1 cellular context compared by ENCODE assay signal in the genomic region with DNA sequence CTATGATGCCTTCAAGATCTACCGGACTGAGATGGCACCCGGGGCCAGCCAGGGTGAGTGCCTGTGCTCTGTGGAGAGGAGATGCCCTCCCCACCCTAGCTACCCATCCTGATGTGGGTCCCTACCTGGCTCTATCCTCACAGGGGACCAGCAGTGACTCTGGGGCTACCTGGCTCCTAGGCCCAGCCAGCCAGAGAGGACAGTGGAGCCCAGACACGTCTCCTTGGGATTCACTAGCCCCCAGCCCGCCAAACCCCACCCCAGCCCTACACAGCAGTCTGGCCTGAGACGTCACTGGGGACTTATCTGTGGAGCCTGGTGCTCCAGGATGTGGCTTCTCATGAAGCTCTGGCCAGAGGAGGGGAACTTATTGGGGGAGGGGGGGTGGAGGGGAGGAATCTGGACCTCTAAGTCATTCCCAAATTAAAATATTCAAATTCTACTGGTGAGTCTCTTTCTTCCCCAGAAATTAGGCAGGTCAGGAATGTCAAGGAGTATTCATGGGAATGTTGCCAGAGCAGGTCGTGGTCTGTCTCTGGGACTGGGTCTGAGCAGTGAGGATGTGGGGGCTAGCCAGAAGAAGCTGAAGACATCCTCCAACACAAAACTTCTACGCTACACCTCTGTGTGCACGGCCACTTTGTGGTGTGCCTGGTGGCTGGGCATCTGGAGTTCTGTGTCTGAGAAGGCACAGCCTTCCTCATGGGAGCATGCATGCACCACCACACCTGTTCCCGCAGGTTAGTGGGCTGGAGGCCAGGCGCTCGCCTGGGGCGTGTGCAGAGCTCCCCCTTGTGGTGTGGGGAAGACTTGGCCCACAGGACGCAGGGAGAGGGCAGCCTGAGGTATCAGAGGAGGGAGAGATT.
TF ChIP-seq lines count a peak whose summit lies in the region.

No MANE protein-coding gene starts in this region.

TF ChIP-seq in A549, 52 proteins besides CTCF, POLR2A, EP300 and RAD21:
- TF ChIP-seq KDM1A (IDR thresholded peaks at IDR 0.05; ENCODE audit: low read depth): no peak
- peak; percentile 88 for TF ChIP-seq SMC3 (IDR thresholded peaks at IDR 0.05)
